Comparison of ENCODE assay signal across 17 cellular contexts in the genomic region with DNA sequence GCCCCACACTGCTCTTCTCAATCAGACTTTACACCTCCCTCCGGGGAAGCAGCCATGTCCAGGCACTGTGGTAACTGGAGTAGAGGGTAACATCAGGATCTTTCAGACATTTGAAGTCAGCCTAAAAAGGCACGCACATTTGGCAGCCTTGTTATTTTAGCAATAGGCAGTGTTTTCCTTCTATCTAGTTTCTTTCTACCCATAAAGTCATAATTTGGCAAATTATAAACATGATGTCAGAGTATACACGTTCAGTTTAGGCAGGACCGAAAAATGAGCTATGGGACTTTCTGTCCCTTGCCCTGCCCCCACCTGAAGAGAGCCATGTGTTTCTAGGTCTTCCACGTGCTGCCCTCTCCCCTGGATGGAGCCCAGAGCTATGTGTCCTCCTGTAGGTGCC.
"Had no signal": no experiment of that assay in that cellular context is flagged by ENCODE, and none has a peak within 500 bp of the region (broad histone marks: within the 10 kb centered on the region; RNA-seq: fewer than 3 reads in every experiment).

No MANE protein-coding gene starts in this region.

- FAIRE-seq: colon, keratinocyte had no signal

- H3K27me3 ChIP-seq: body of pancreas, spleen, upper lobe of right lung had no signal

- H3K27me3 Mint-ChIP-seq: stimulated activated naive B cell treated with anti-CD40 and anti-IgM and Interleukin-4, amounts not matched to agents 10 μg/mL and 1 μg/mL and 100 μg/mL, for 72 hours had no signal

- ATAC-seq: body of pancreas; natural killer cell; stimulated activated naive B cell treated with anti-CD40 and anti-IgM and Interleukin-4, amounts not matched to agents 10 μg/mL and 1 μg/mL and 100 μg/mL, for 72 hours; upper lobe of right lung had no signal

- H3K9me3 Mint-ChIP-seq: endodermal cell; natural killer cell; stimulated activated naive B cell treated with anti-CD40 and anti-IgM and Interleukin-4, amounts not matched to agents 10 μg/mL and 1 μg/mL and 100 μg/mL, for 72 hours had no signal

- H3K36me3 Mint-ChIP-seq: natural killer cell had no signal

- DNase-seq: activated CD4-positive, alpha-beta T cell treated with anti-CD3 and anti-CD28 coated beads for 1 hour; activated CD4-positive, alpha-beta T cell treated with anti-CD3 and anti-CD28 coated beads, Interleukin-2, amount 50 U/mL, for 48 hours; activated CD8-positive, alpha-beta memory T cell treated with anti-CD3 and anti-CD28 coated beads, Interleukin-2, amount 50 U/mL, for 48 hours; amygdala; body of pancreas; endodermal cell; foreskin melanocyte; natural killer cell; spleen; stimulated activated CD4-positive, alpha-beta T cell treated with anti-CD3 and anti-CD28 coated beads, Interleukin-4, amount 100 ng/mL, for 4 hours; stimulated activated naive B cell treated with anti-CD40 and anti-IgM and Interleukin-4, amounts not matched to agents 10 μg/mL and 1 μg/mL and 100 μg/mL, for 72 hours; upper lobe of right lung had no signal

- H3K27ac ChIP-seq: body of pancreas, epithelial cell of prostate, spleen, upper lobe of right lung, VCaP had no signal

- H3K4me3 Mint-ChIP-seq: endodermal cell; natural killer cell; stimulated activated naive B cell treated with anti-CD40 and anti-IgM and Interleukin-4, amounts not matched to agents 10 μg/mL and 1 μg/mL and 100 μg/mL, for 72 hours had no signal

- H3K4me1 Mint-ChIP-seq: endodermal cell had no signal

- H3K27ac Mint-ChIP-seq: endodermal cell had no signal

- H3K9me3 ChIP-seq: body of pancreas, spleen, upper lobe of right lung had no signal

- H3K4me1 ChIP-seq: body of pancreas, upper lobe of right lung had no signal

- H3K4me3 ChIP-seq: body of pancreas, lung, spleen, upper lobe of right lung had no signal
